8 cellular contexts compared by ENCODE assay signal in genomic region chr3:129278970-129279906, GRCh38. TPM values are rescaled to one million over a fixed set of nuclear protein-coding genes. Genes with fewer than 3 reads are reported as not detected.
DNase-seq lines count a peak whose midpoint lies in the region; ATAC-seq and TF ChIP-seq lines count a peak whose summit lies in the region.

No MANE protein-coding gene starts in this region.

- H2AFZ ChIP-seq in parathyroid adenoma, result peak overlapping the region; percentile 69

- in situ Hi-C loops in Panc1 (cut with HindIII; ENCODE audit: low pct_unique_long_range_greater_than_20kb, low sequenced_read_pairs), result no loop called here
- in situ Hi-C loops in transverse colon (cut with MboI; ENCODE audit: low pct_ligation_motif_present in 1 of 4, low pct_unique_long_range_greater_than_20kb in 1 of 4, low sequenced_read_pairs in 3 of 4), result no loop called here

- H3K4me2 ChIP-seq in parathyroid adenoma (ENCODE audit: low read length), result peak overlapping the region; percentile 77

- H3K9ac ChIP-seq in parathyroid adenoma, result peak overlapping the region; percentile 78

- CTCF ChIA-PET in Panc1 (lab: Charles Lee), result no interaction called here

- TF ChIP-seq POLR2A in transverse colon (IDR thresholded peaks at IDR 0.05), result peak; percentile 34

- intact Hi-C loops in Panc1 (cut with micrococcal nuclease; ENCODE audit: unreplicated experiment), result no loop called here
- intact Hi-C loops in transverse colon (cut with DNase I; ENCODE audit: low total_unique reads), result loop anchor here (5.0 kb wide), 1 partner anchor 38 kb away; a partner anchor contains a TSS

- TF ChIP-seq EP300 in transverse colon (IDR thresholded peaks at IDR 0.05; ENCODE audit: low read depth), result no peak

- peak overlapping the region; percentile 78 to 96 for H3K4me3 ChIP-seq in Panc1 (ENCODE audit: low read depth in 2 of 2, low read length in 2 of 2)
- peak overlapping the region; percentile 68 for H3K4me3 ChIP-seq in parathyroid adenoma (ENCODE audit: low read depth, low read length)
- peak overlapping the region; percentile 74 to 89 (median 87) for H3K4me3 ChIP-seq in transverse colon

- H3K4me1 ChIP-seq in Panc1 (ENCODE audit: control insufficient read depth, insufficient read depth, low read length) (peaks cover 17% of the 10 kb centered on the region), parathyroid adenoma (no peaks in the 10 kb centered on the region), transverse colon (peaks cover 16 to 39% (median 21%) of the 10 kb centered on the region in 4 donors)

- BruUV-seq in Panc1 (replicated peaks; lab: Mats Ljungman, UMichigan), result TSS peak; percentile 43

- peaks cover 13% of the 10 kb centered on the region for H3K36me3 ChIP-seq in Panc1 (ENCODE audit: control insufficient read depth, insufficient read depth, low read length)
- H3K36me3 ChIP-seq in parathyroid adenoma (ENCODE audit: control insufficient read depth, insufficient read depth, low read length), result no peaks in the 10 kb centered on the region
- H3K36me3 ChIP-seq in transverse colon, result peaks cover 0 to 20% (median 5%) of the 10 kb centered on the region in 4 donors

- H3K27me3 ChIP-seq in Panc1 (ENCODE audit: control insufficient read depth, insufficient read depth, low read length), result no peaks in the 10 kb centered on the region
- H3K27me3 ChIP-seq in parathyroid adenoma (ENCODE audit: control insufficient read depth, insufficient read depth, low read length), result no peaks in the 10 kb centered on the region
- no peaks in the 10 kb centered on the region for H3K27me3 ChIP-seq in transverse colon

- WGBS in transverse colon (ENCODE audit: low coverage in 1 of 2), 2 donors, result 0 to 1% methylated on average over 8 to 51 of the region's 82 CpGs

- peaks cover 11% of the 10 kb centered on the region for H3K79me2 ChIP-seq in parathyroid adenoma

- peak; percentile 64 for ATAC-seq in Panc1

- H3K9me3 ChIP-seq in Panc1 (ENCODE audit: control insufficient read depth, insufficient read depth, low read depth, low read length), result no peaks in the 10 kb centered on the region
- H3K9me3 ChIP-seq in parathyroid adenoma (ENCODE audit: control insufficient read depth, low read length), result no peaks in the 10 kb centered on the region
- no peaks in the 10 kb centered on the region for H3K9me3 ChIP-seq in transverse colon

- DNase-seq in CMK (ENCODE audit: low read depth) (peak; percentile 30), HCEC 1CT (peak; percentile 52), Panc1 (ENCODE audit: low read depth, low spot score) (no peak), activated gamma-delta T cell (lab: John Stamatoyannopoulos, UW) (peak; percentile 25), globus pallidus (ENCODE audit: low spot score) (peak; percentile 19), transverse colon (peak; percentile 47), NCI-H1930 (lab: John Stamatoyannopoulos, UW) (no peak)

- POLR2A ChIA-PET in Panc1 (lab: Charles Lee), result no interaction called here

- peak overlapping the region; percentile 94 for H3K27ac ChIP-seq in Panc1 (ENCODE audit: low read length)
- H3K27ac ChIP-seq in parathyroid adenoma, result peak overlapping the region; percentile 71
- peak overlapping the region; percentile 92 to 98 (median 96) for H3K27ac ChIP-seq in transverse colon

- TF ChIP-seq CTCF in Panc1 (IDR thresholded peaks at IDR 0.05) (no peak), parathyroid adenoma (IDR thresholded peaks at IDR 0.05) (no peak), transverse colon (IDR thresholded peaks at IDR 0.05) (no peak)

RNA-seq across cellular contexts. Expression of gene HMCES, which starts 0.6 kb away (rescaled TPM):
- total RNA-seq in Panc1 (2021; ENCODE audit: unreplicated experiment) (94.6 TPM), transverse colon (10 to 100 TPM; 11.3 to 32.6 (median 23.9) TPM)
- 104 TPM for polyA plus RNA-seq in Panc1 (2012; ENCODE audit: insufficient read length)

RNA-seq across cellular contexts. Expression of gene COPG1, which starts 29.8 kb away (rescaled TPM):
- total RNA-seq in Panc1 (2021; ENCODE audit: unreplicated experiment) (225 TPM), transverse colon (100 to 1,000 TPM in 3 of 4 donors, 10 to 100 TPM in 1; 64.7 to 149 (median 116) TPM)
- polyA plus RNA-seq in Panc1 (2012; ENCODE audit: insufficient read length), result 216 TPM

Comparison
In these comparisons a context has a peak if more than half of its experiments do, and no peak if none do; other contexts are left out.
1. DNase-seq: peak in CMK (single experiment), HCEC 1CT (single experiment), activated gamma-delta T cell (single experiment), globus pallidus (single experiment) and transverse colon (single experiment); none in Panc1 (single experiment) and NCI-H1930 (0 of 2).
2. Peak in every context shown above with its lines, with median percentiles within 50 percentile points of each other: H3K27ac ChIP-seq and H3K4me3 ChIP-seq.